15 cellular contexts compared by ENCODE assay signal in genomic region chr20:63839620-63840019, GRCh38. TPM values are rescaled to one million over a fixed set of nuclear protein-coding genes. Genes with fewer than 3 reads are reported as not detected.
A peak's percentile ranks its signal among the peaks of the same experiment; 100 is the strongest.
DNase-seq lines count a peak whose midpoint lies in the region; ATAC-seq, FAIRE-seq and TF ChIP-seq lines count a peak whose summit lies in the region.
"Had no signal": no experiment of that assay in that cellular context is flagged by ENCODE, and none has a peak within 500 bp of the region (broad histone marks: within the 10 kb centered on the region; RNA-seq: fewer than 3 reads in every experiment).

No MANE protein-coding gene starts in this region.

- no peaks in the 10 kb centered on the region for H3K27me3 Mint-ChIP-seq in nephron (ENCODE audit: low read depth)

- DNase-seq in HepG2 (ENCODE audit: low spot score) (no peak), right lobe of liver (no peak), right cardiac atrium (no peak), NCI-H128 (lab: John Stamatoyannopoulos, UW; ENCODE audit: unreplicated experiment) (no peak)
- DNase-seq: AML-193; Calu3; CD8-positive, alpha-beta T cell; DMS79 treated with DMSO at 0.1 percent for 48 hours; GOT3; H9 had no signal

- TF ChIP-seq CTCF in HepG2 (CRISPR knock-in tag; IDR thresholded peaks at IDR 0.05) (no peak), right lobe of liver (IDR thresholded peaks at IDR 0.05) (no peak), nephron (IDR thresholded peaks at IDR 0.05; ENCODE audit: unreplicated experiment in 3 of 3) (no peak)

- CTCF ChIA-PET in HepG2 (lab: Yijun Ruan, JAX; ENCODE audit: low intra/inter-chr PET ratio, low total read pairs) = no interaction called here

- POLR2A ChIA-PET in HepG2 (lab: Yijun Ruan, JAX) = interaction anchor here (1.1 kb wide), 1 partner anchor 25 kb away, joined by 10 read pairs; the partner anchor contains the start of gene TPD52L2

- H3K27me3 ChIP-seq in HepG2 (ENCODE audit: control insufficient read depth in 1 of 2, insufficient read depth in 2 of 2, low read length in 2 of 2) (peaks cover 20 to 61% of the 10 kb centered on the region in 2 experiments; a peak in 4 of 5 replicates), right lobe of liver (no peaks in the 10 kb centered on the region), right cardiac atrium (ENCODE audit: control insufficient read depth, insufficient read depth) (no peaks in the 10 kb centered on the region)

- no peaks in the 10 kb centered on the region for H3K36me3 Mint-ChIP-seq in nephron (ENCODE audit: low read depth)
- H3K36me3 Mint-ChIP-seq: CD8-positive, alpha-beta T cell had no signal

- H3K9me3 Mint-ChIP-seq in nephron = no peaks in the 10 kb centered on the region
- H3K9me3 Mint-ChIP-seq: CD8-positive, alpha-beta T cell; H9 had no signal

- H3K4me1 Mint-ChIP-seq in nephron = peaks cover 24% of the 10 kb centered on the region

- WGBS in HepG2 (ENCODE audit: low lambda C conversion rate) = 50% methylated on average over 13 of the region's 13 CpGs
- WGBS in right lobe of liver (ENCODE audit: insufficient coverage, low coverage, low lambda C conversion rate, missing lambda C conversion rate) = 84% methylated on average over 10 of the region's 13 CpGs
- WGBS in right cardiac atrium = 89% methylated on average over 13 of the region's 13 CpGs

- H3K4me3 Mint-ChIP-seq in nephron = no peak overlapping the region
- H3K4me3 Mint-ChIP-seq: CD8-positive, alpha-beta T cell; H9 had no signal

- H3K27ac Mint-ChIP-seq in nephron = peak overlapping the region; percentile 43 to 80 (median 71)
- H3K27ac Mint-ChIP-seq: CD8-positive, alpha-beta T cell; H9 had no signal

- H2AFZ ChIP-seq in HepG2 (ENCODE audit: low read length) = no peak overlapping the region

- TF ChIP-seq RAD21 in HepG2 (CRISPR knock-in tag; IDR thresholded peaks at IDR 0.05) = no peak

- no TSS peak for BruUV-seq in HepG2 (replicated peaks; lab: Mats Ljungman, UMichigan)

- intact Hi-C loops in HepG2 (cut with micrococcal nuclease; ENCODE audit: unreplicated experiment) = no loop called here
- intact Hi-C loops in right lobe of liver (cut with DNase I) = no loop called here
- intact Hi-C loops in right cardiac atrium (cut with DNase I) = no loop called here

- no peak overlapping the region; the same call in 1 of the 2 replicates for H3K9ac ChIP-seq in HepG2 (ENCODE audit: insufficient read depth, low read depth, low read length)

- H3K4me2 ChIP-seq in HepG2 (ENCODE audit: low read depth, low read length) = peak overlapping the region; percentile 41
- H3K4me2 ChIP-seq: A549 had no signal

- no peaks in the 10 kb centered on the region for H3K9me3 ChIP-seq in HepG2 (ENCODE audit: low read length)
- H3K9me3 ChIP-seq in right lobe of liver = no peaks in the 10 kb centered on the region
- no peaks in the 10 kb centered on the region for H3K9me3 ChIP-seq in right cardiac atrium (ENCODE audit: control insufficient read depth, low read length)
- H3K9me3 ChIP-seq: A549 had no signal

- H3K79me2 ChIP-seq in HepG2 (ENCODE audit: insufficient read depth, low read length) = no peaks in the 10 kb centered on the region

- peaks cover 35% of the 10 kb centered on the region for H3K4me1 ChIP-seq in HepG2 (ENCODE audit: insufficient read depth, low read length)
- no peaks in the 10 kb centered on the region for H3K4me1 ChIP-seq in right lobe of liver
- peaks cover under 1% of the 10 kb centered on the region for H3K4me1 ChIP-seq in right cardiac atrium (ENCODE audit: control insufficient read depth, insufficient read depth, low read length)

- FAIRE-seq in HepG2 (lab: Jason Lieb, UNC) = peak; percentile 68
- FAIRE-seq: A549, GM12878 had no signal

- H3K36me3 ChIP-seq in HepG2 (replicated peaks in 1 of 2; ENCODE audit: control insufficient read depth in 1 of 2, insufficient read depth in 2 of 2, low read length in 2 of 2) = no peaks in the 10 kb centered on the region
- H3K36me3 ChIP-seq in right lobe of liver = no peaks in the 10 kb centered on the region

- TF ChIP-seq EP300 in HepG2 (IDR thresholded peaks at IDR 0.05; ENCODE audit: low read depth in 2 of 2, low read length in 2 of 2) (no peak), HepG2 (CRISPR knock-in tag; IDR thresholded peaks at IDR 0.05; ENCODE audit: borderline replicate concordance) (no peak)

- TF ChIP-seq POLR2A in HepG2 (IDR thresholded peaks at IDR 0.05; ENCODE audit: insufficient read depth in 1 of 2, low read depth in 2 of 2, low read length in 2 of 2) (no peak), right lobe of liver (IDR thresholded peaks at IDR 0.05) (no peak)

- in situ Hi-C loops in HepG2 (cut with HindIII; ENCODE audit: extremely low pct_ligation_motif_present, low pct_unique_long_range_greater_than_20kb) = no loop called here

- peak; percentile 7; the same call in 1 of the 3 replicates for ATAC-seq in HepG2
- no peak for ATAC-seq in right lobe of liver
- no peak for ATAC-seq in right cardiac atrium
- ATAC-seq: A549; CD8-positive, alpha-beta T cell had no signal

- H3K4me3 ChIP-seq in HepG2 (replicated peaks in 1 of 3; ENCODE audit: insufficient read depth in 1 of 3, low read depth in 2 of 3, low read length in 3 of 3) (peak overlapping the region in 1 of 3 experiments; percentile 27; a peak in 1 of 6 replicates), right lobe of liver (no peak overlapping the region), right cardiac atrium (ENCODE audit: low read length) (no peak overlapping the region)
- H3K4me3 ChIP-seq: A549, GM12878 had no signal

- H4K20me1 ChIP-seq in HepG2 (ENCODE audit: insufficient read depth, low read length) = no peaks in the 10 kb centered on the region

- H3K27ac ChIP-seq in HepG2 (ENCODE audit: extremely low read length, insufficient read depth, low read length) = no peak overlapping the region
- no peak overlapping the region for H3K27ac ChIP-seq in right lobe of liver
- no peak overlapping the region for H3K27ac ChIP-seq in right cardiac atrium (ENCODE audit: low read length)
- H3K27ac ChIP-seq: 22Rv1, A549 had no signal

RNA-seq across cellular contexts. Expression of gene ZBTB46, which starts 8.6 kb away (rescaled TPM):
- total RNA-seq in HepG2 (2016; rRNA removed; fragmentation: Illumina TruSeq; extraction: Trizol) (10.9 and 13.5 TPM in 2 replicates), right lobe of liver (1 to 10 TPM; 1.2 to 4.2 (median 2.4) TPM), right cardiac atrium (10 to 100 TPM; 14.4 to 18.1 (median 16.3) TPM)
- 74.9 and 80.6 TPM in 2 replicates for total RNA-seq in HepG2 (2016; cell fraction: cytosol; rRNA removed; fragmentation: Illumina TruSeq; extraction: Trizol; ENCODE audit: low read depth)
- 10.9 and 15.4 TPM in 2 replicates for total RNA-seq in HepG2 (2016; cell fraction: insoluble cytoplasmic fraction; rRNA removed; fragmentation: Illumina TruSeq; extraction: Trizol)
- 51.8 and 55.2 TPM in 2 replicates for total RNA-seq in HepG2 (2016; cell fraction: membrane; rRNA removed; fragmentation: Illumina TruSeq; extraction: Trizol)
- 8.7 and 9.2 TPM in 2 replicates for total RNA-seq in HepG2 (2016; cell fraction: nucleus; rRNA removed; fragmentation: Illumina TruSeq; extraction: Trizol)
- polyA plus RNA-seq in HepG2 (2011; rRNA removed) (1.6 and 2.7 TPM in 2 replicates), right cardiac atrium (6.7 TPM)
- 1.6 and 2.0 TPM in 2 replicates for polyA plus RNA-seq in HepG2 (2011; cell fraction: cytosol; rRNA removed)
- polyA plus RNA-seq in HepG2 (2011; cell fraction: nucleus; rRNA removed) = 7.2 and 7.6 TPM in 2 replicates
- 3.8 and 5.3 TPM in 2 replicates for polyA plus RNA-seq in HepG2 (2012)
- 0.45 and 0.85 TPM in 2 replicates for polyA plus RNA-seq in HepG2 (2016; cell fraction: cytosol; fragmentation: Illumina TruSeq; extraction: Trizol; ENCODE audit: low read depth)
- polyA plus RNA-seq in HepG2 (2016; cell fraction: insoluble cytoplasmic fraction; fragmentation: Illumina TruSeq; extraction: Trizol; ENCODE audit: low read depth) = 3.9 and 4.2 TPM in 2 replicates
- 1.4 and 1.5 TPM in 2 replicates for polyA plus RNA-seq in HepG2 (2016; cell fraction: membrane; fragmentation: Illumina TruSeq; extraction: Trizol; ENCODE audit: low read depth)
- polyA plus RNA-seq in HepG2 (2016; cell fraction: nucleus; fragmentation: Illumina TruSeq; extraction: Trizol; ENCODE audit: insufficient read depth, low read depth) = 7.1 and 7.5 TPM in 2 replicates
- polyA minus RNA-seq in HepG2 (2011; rRNA and poly(A)+ RNA removed; ENCODE audit: low replicate concordance) = 18.8 and 33.6 TPM in 2 replicates
- 8.3 and 9.0 TPM in 2 replicates for polyA minus RNA-seq in HepG2 (2011; cell fraction: cytosol; rRNA and poly(A)+ RNA removed)
- polyA minus RNA-seq in HepG2 (2011; cell fraction: nucleus; rRNA and poly(A)+ RNA removed) = 5.4 and 9.1 TPM in 2 replicates
- total RNA-seq: CD8-positive, alpha-beta T cell had no signal

RNA-seq across cellular contexts. Expression of gene ABHD16B, which starts 21.7 kb away (rescaled TPM):
- total RNA-seq in HepG2 (2016; rRNA removed; fragmentation: Illumina TruSeq; extraction: Trizol) = not detected in 2 replicates
- not detected in 2 replicates for total RNA-seq in HepG2 (2016; cell fraction: cytosol; rRNA removed; fragmentation: Illumina TruSeq; extraction: Trizol; ENCODE audit: low read depth)
- not detected in 2 replicates for total RNA-seq in HepG2 (2016; cell fraction: insoluble cytoplasmic fraction; rRNA removed; fragmentation: Illumina TruSeq; extraction: Trizol)
- total RNA-seq in HepG2 (2016; cell fraction: membrane; rRNA removed; fragmentation: Illumina TruSeq; extraction: Trizol) = not detected in 2 replicates
- not detected in 2 replicates for total RNA-seq in HepG2 (2016; cell fraction: nucleus; rRNA removed; fragmentation: Illumina TruSeq; extraction: Trizol)
- polyA plus RNA-seq in HepG2 (2011; rRNA removed) = not detected in 2 replicates
- not detected in 2 replicates for polyA plus RNA-seq in HepG2 (2011; cell fraction: cytosol; rRNA removed)
- not detected in 2 replicates for polyA plus RNA-seq in HepG2 (2011; cell fraction: nucleus; rRNA removed)
- not detected in 2 replicates for polyA plus RNA-seq in HepG2 (2012)
- polyA plus RNA-seq in HepG2 (2016; cell fraction: cytosol; fragmentation: Illumina TruSeq; extraction: Trizol; ENCODE audit: low read depth) = not detected in 2 replicates
- polyA plus RNA-seq in HepG2 (2016; cell fraction: insoluble cytoplasmic fraction; fragmentation: Illumina TruSeq; extraction: Trizol; ENCODE audit: low read depth) = not detected in 2 replicates
- polyA plus RNA-seq in HepG2 (2016; cell fraction: membrane; fragmentation: Illumina TruSeq; extraction: Trizol; ENCODE audit: low read depth) = not detected in 2 replicates
- not detected in 2 replicates for polyA plus RNA-seq in HepG2 (2016; cell fraction: nucleus; fragmentation: Illumina TruSeq; extraction: Trizol; ENCODE audit: insufficient read depth, low read depth)
- polyA minus RNA-seq in HepG2 (2011; rRNA and poly(A)+ RNA removed; ENCODE audit: low replicate concordance) = not detected in 2 replicates
- not detected in 2 replicates for polyA minus RNA-seq in HepG2 (2011; cell fraction: cytosol; rRNA and poly(A)+ RNA removed)
- not detected in 2 replicates for polyA minus RNA-seq in HepG2 (2011; cell fraction: nucleus; rRNA and poly(A)+ RNA removed)
- not detected for total RNA-seq in right lobe of liver
- not detected for total RNA-seq in right cardiac atrium
- 0.54 TPM for polyA plus RNA-seq in right cardiac atrium
- total RNA-seq: CD8-positive, alpha-beta T cell; GM12878; H9 had no signal
- polyA plus RNA-seq: A549, BJ had no signal

RNA-seq across cellular contexts. Expression of gene TPD52L2, which starts 25.4 kb away (rescaled TPM):
- total RNA-seq in HepG2 (2016; rRNA removed; fragmentation: Illumina TruSeq; extraction: Trizol) (156 and 187 TPM in 2 replicates), right lobe of liver (10 to 100 TPM; 20.1 to 46.8 (median 30.5) TPM), right cardiac atrium (10 to 100 TPM; 62.1 to 73.5 (median 63.6) TPM)
- 17.3 and 18.9 TPM in 2 replicates for total RNA-seq in HepG2 (2016; cell fraction: cytosol; rRNA removed; fragmentation: Illumina TruSeq; extraction: Trizol; ENCODE audit: low read depth)
- total RNA-seq in HepG2 (2016; cell fraction: insoluble cytoplasmic fraction; rRNA removed; fragmentation: Illumina TruSeq; extraction: Trizol) = 159 and 183 TPM in 2 replicates
- total RNA-seq in HepG2 (2016; cell fraction: membrane; rRNA removed; fragmentation: Illumina TruSeq; extraction: Trizol) = 68.0 and 74.8 TPM in 2 replicates
- total RNA-seq in HepG2 (2016; cell fraction: nucleus; rRNA removed; fragmentation: Illumina TruSeq; extraction: Trizol) = 80.6 and 85.7 TPM in 2 replicates
- polyA plus RNA-seq in HepG2 (2011; rRNA removed) (184 and 198 TPM in 2 replicates), right cardiac atrium (52.3 TPM)
- polyA plus RNA-seq in HepG2 (2011; cell fraction: cytosol; rRNA removed) = 197 and 204 TPM in 2 replicates
- polyA plus RNA-seq in HepG2 (2011; cell fraction: nucleus; rRNA removed) = 163 and 169 TPM in 2 replicates
- 96.3 and 115 TPM in 2 replicates for polyA plus RNA-seq in HepG2 (2012)
- 18.7 and 19.4 TPM in 2 replicates for polyA plus RNA-seq in HepG2 (2016; cell fraction: cytosol; fragmentation: Illumina TruSeq; extraction: Trizol; ENCODE audit: low read depth)
- 188 and 207 TPM in 2 replicates for polyA plus RNA-seq in HepG2 (2016; cell fraction: insoluble cytoplasmic fraction; fragmentation: Illumina TruSeq; extraction: Trizol; ENCODE audit: low read depth)
- polyA plus RNA-seq in HepG2 (2016; cell fraction: membrane; fragmentation: Illumina TruSeq; extraction: Trizol; ENCODE audit: low read depth) = 59.6 and 59.7 TPM in 2 replicates
- polyA plus RNA-seq in HepG2 (2016; cell fraction: nucleus; fragmentation: Illumina TruSeq; extraction: Trizol; ENCODE audit: insufficient read depth, low read depth) = 162 and 173 TPM in 2 replicates
- 128 and 150 TPM in 2 replicates for polyA minus RNA-seq in HepG2 (2011; rRNA and poly(A)+ RNA removed; ENCODE audit: low replicate concordance)
- polyA minus RNA-seq in HepG2 (2011; cell fraction: cytosol; rRNA and poly(A)+ RNA removed) = 114 and 118 TPM in 2 replicates
- 47.3 and 56.6 TPM in 2 replicates for polyA minus RNA-seq in HepG2 (2011; cell fraction: nucleus; rRNA and poly(A)+ RNA removed)

RNA-seq across cellular contexts. Expression of gene DNAJC5, which starts 55.3 kb away (rescaled TPM):
- total RNA-seq in HepG2 (2016; rRNA removed; fragmentation: Illumina TruSeq; extraction: Trizol) (54.3 and 64.5 TPM in 2 replicates), right lobe of liver (10 to 100 TPM; 10.7 to 26.0 (median 15.1) TPM), right cardiac atrium (10 to 100 TPM; 43.1 to 51.0 (median 49.9) TPM)
- total RNA-seq in HepG2 (2016; cell fraction: cytosol; rRNA removed; fragmentation: Illumina TruSeq; extraction: Trizol; ENCODE audit: low read depth) = 11.9 and 12.0 TPM in 2 replicates
- 48.4 and 65.4 TPM in 2 replicates for total RNA-seq in HepG2 (2016; cell fraction: insoluble cytoplasmic fraction; rRNA removed; fragmentation: Illumina TruSeq; extraction: Trizol)
- 20.9 and 21.3 TPM in 2 replicates for total RNA-seq in HepG2 (2016; cell fraction: membrane; rRNA removed; fragmentation: Illumina TruSeq; extraction: Trizol)
- total RNA-seq in HepG2 (2016; cell fraction: nucleus; rRNA removed; fragmentation: Illumina TruSeq; extraction: Trizol) = 36.9 and 44.3 TPM in 2 replicates
- polyA plus RNA-seq in HepG2 (2011; rRNA removed) (42.8 and 51.8 TPM in 2 replicates), right cardiac atrium (32.2 TPM)
- polyA plus RNA-seq in HepG2 (2011; cell fraction: cytosol; rRNA removed) = 50.7 and 53.5 TPM in 2 replicates
- 53.1 and 56.7 TPM in 2 replicates for polyA plus RNA-seq in HepG2 (2011; cell fraction: nucleus; rRNA removed)
- 35.9 and 42.1 TPM in 2 replicates for polyA plus RNA-seq in HepG2 (2012)
- 6.9 and 7.7 TPM in 2 replicates for polyA plus RNA-seq in HepG2 (2016; cell fraction: cytosol; fragmentation: Illumina TruSeq; extraction: Trizol; ENCODE audit: low read depth)
- 37.7 and 43.6 TPM in 2 replicates for polyA plus RNA-seq in HepG2 (2016; cell fraction: insoluble cytoplasmic fraction; fragmentation: Illumina TruSeq; extraction: Trizol; ENCODE audit: low read depth)
- polyA plus RNA-seq in HepG2 (2016; cell fraction: membrane; fragmentation: Illumina TruSeq; extraction: Trizol; ENCODE audit: low read depth) = 11.5 and 11.7 TPM in 2 replicates
- polyA plus RNA-seq in HepG2 (2016; cell fraction: nucleus; fragmentation: Illumina TruSeq; extraction: Trizol; ENCODE audit: insufficient read depth, low read depth) = 52.1 and 53.7 TPM in 2 replicates
- 45.9 and 137 TPM in 2 replicates for polyA minus RNA-seq in HepG2 (2011; rRNA and poly(A)+ RNA removed; ENCODE audit: low replicate concordance)
- 49.8 and 50.2 TPM in 2 replicates for polyA minus RNA-seq in HepG2 (2011; cell fraction: cytosol; rRNA and poly(A)+ RNA removed)
- 27.8 and 28.3 TPM in 2 replicates for polyA minus RNA-seq in HepG2 (2011; cell fraction: nucleus; rRNA and poly(A)+ RNA removed)
